Comparison of ENCODE assay signal across 1 cellular context in the genomic region with DNA sequence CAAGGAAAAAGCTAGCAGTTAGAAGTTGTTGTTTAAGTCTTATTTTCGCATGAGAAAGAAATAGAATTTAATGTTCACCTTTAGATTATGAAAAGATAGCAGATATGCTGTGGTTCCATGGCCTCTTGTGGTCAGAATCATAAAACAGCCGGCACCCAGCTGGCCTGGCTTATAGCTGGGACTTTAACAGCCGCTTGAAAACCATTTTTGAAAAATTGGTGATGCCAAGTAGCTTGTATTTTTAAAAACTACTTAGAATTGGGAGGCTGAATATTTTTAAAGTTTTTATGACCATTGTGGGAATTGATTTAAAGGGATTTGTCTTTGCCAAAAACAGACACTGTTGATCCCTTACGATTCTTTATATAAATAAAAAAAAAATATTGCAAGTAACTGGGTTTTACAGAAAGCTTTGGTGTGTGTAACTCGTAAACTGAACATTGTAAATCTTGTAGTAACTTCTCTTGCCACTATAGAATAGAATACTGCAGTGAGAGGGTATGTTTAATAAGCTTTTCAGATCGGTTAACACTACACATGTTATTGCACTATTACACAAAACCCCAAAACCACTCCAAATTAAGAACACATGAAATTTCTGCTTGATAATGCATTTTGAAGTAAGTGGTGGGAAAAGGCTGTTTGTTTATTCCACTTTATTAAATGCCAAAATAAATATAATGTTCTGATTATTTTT.
TF ChIP-seq lines count a peak whose summit lies in the region.

No MANE protein-coding gene starts in this region.

TF ChIP-seq in GM23338, 12 proteins besides CTCF, POLR2A, EP300 and RAD21:
- TF ChIP-seq JUNB (IDR thresholded peaks at IDR 0.05; ENCODE audit: unreplicated experiment), result no peak
- no peak for TF ChIP-seq STAT1 (IDR thresholded peaks at IDR 0.05; ENCODE audit: unreplicated experiment)
- no peak for TF ChIP-seq NANOG (IDR thresholded peaks at IDR 0.05; ENCODE audit: borderline replicate concordance)
- TF ChIP-seq, protein P1, sequence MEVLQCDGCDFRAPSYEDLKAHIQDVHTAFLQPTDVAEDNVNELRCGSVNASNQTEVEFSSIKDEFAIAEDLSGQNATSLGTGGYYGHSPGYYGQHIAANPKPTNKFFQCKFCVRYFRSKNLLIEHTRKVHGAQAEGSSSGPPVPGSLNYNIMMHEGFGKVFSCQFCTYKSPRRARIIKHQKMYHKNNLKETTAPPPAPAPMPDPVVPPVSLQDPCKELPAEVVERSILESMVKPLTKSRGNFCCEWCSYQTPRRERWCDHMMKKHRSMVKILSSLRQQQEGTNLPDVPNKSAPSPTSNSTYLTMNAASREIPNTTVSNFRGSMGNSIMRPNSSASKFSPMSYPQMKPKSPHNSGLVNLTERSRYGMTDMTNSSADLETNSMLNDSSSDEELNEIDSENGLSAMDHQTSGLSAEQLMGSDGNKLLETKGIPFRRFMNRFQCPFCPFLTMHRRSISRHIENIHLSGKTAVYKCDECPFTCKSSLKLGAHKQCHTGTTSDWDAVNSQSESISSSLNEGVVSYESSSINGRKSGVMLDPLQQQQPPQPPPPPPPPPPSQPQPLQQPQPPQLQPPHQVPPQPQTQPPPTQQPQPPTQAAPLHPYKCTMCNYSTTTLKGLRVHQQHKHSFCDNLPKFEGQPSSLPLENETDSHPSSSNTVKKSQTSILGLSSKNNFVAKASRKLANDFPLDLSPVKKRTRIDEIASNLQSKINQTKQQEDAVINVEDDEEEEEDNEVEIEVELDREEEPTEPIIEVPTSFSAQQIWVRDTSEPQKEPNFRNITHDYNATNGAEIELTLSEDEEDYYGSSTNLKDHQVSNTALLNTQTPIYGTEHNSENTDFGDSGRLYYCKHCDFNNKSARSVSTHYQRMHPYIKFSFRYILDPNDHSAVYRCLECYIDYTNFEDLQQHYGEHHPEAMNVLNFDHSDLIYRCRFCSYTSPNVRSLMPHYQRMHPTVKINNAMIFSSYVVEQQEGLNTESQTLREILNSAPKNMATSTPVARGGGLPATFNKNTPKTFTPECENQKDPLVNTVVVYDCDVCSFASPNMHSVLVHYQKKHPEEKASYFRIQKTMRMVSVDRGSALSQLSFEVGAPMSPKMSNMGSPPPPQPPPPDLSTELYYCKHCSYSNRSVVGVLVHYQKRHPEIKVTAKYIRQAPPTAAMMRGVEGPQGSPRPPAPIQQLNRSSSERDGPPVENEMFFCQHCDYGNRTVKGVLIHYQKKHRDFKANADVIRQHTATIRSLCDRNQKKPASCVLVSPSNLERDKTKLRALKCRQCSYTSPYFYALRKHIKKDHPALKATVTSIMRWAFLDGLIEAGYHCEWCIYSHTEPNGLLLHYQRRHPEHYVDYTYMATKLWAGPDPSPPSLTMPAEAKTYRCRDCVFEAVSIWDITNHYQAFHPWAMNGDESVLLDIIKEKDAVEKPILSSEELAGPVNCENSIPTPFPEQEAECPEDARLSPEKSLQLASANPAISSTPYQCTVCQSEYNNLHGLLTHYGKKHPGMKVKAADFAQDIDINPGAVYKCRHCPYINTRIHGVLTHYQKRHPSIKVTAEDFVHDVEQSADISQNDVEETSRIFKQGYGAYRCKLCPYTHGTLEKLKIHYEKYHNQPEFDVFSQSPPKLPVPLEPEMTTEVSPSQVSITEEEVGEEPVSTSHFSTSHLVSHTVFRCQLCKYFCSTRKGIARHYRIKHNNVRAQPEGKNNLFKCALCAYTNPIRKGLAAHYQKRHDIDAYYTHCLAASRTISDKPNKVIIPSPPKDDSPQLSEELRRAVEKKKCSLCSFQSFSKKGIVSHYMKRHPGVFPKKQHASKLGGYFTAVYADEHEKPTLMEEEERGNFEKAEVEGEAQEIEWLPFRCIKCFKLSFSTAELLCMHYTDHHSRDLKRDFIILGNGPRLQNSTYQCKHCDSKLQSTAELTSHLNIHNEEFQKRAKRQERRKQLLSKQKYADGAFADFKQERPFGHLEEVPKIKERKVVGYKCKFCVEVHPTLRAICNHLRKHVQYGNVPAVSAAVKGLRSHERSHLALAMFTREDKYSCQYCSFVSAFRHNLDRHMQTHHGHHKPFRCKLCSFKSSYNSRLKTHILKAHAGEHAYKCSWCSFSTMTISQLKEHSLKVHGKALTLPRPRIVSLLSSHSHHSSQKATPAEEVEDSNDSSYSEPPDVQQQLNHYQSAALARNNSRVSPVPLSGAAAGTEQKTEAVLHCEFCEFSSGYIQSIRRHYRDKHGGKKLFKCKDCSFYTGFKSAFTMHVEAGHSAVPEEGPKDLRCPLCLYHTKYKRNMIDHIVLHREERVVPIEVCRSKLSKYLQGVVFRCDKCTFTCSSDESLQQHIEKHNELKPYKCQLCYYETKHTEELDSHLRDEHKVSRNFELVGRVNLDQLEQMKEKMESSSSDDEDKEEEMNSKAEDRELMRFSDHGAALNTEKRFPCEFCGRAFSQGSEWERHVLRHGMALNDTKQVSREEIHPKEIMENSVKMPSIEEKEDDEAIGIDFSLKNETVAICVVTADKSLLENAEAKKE (CRISPR knock-in tag; IDR thresholded peaks at IDR 0.05), result no peak
- no peak for TF ChIP-seq EZH2phosphoT487 (IDR thresholded peaks at IDR 0.05; ENCODE audit: unreplicated experiment)
- no peak for TF ChIP-seq ZNF114 (CRISPR knock-in tag; IDR thresholded peaks at IDR 0.05)
- no peak for TF ChIP-seq ETS1 (IDR thresholded peaks at IDR 0.05)
- TF ChIP-seq ZNF331 (CRISPR knock-in tag; IDR thresholded peaks at IDR 0.05; ENCODE audit: low read depth), result no peak
- TF ChIP-seq, protein P2, sequence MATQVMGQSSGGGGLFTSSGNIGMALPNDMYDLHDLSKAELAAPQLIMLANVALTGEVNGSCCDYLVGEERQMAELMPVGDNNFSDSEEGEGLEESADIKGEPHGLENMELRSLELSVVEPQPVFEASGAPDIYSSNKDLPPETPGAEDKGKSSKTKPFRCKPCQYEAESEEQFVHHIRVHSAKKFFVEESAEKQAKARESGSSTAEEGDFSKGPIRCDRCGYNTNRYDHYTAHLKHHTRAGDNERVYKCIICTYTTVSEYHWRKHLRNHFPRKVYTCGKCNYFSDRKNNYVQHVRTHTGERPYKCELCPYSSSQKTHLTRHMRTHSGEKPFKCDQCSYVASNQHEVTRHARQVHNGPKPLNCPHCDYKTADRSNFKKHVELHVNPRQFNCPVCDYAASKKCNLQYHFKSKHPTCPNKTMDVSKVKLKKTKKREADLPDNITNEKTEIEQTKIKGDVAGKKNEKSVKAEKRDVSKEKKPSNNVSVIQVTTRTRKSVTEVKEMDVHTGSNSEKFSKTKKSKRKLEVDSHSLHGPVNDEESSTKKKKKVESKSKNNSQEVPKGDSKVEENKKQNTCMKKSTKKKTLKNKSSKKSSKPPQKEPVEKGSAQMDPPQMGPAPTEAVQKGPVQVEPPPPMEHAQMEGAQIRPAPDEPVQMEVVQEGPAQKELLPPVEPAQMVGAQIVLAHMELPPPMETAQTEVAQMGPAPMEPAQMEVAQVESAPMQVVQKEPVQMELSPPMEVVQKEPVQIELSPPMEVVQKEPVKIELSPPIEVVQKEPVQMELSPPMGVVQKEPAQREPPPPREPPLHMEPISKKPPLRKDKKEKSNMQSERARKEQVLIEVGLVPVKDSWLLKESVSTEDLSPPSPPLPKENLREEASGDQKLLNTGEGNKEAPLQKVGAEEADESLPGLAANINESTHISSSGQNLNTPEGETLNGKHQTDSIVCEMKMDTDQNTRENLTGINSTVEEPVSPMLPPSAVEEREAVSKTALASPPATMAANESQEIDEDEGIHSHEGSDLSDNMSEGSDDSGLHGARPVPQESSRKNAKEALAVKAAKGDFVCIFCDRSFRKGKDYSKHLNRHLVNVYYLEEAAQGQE (IDR thresholded peaks at IDR 0.05; ENCODE audit: unreplicated experiment), result no peak
- no peak for TF ChIP-seq EZH2 (IDR thresholded peaks at IDR 0.05; ENCODE audit: low read depth, unreplicated experiment)
- TF ChIP-seq CREB1 (CRISPR knock-in tag; IDR thresholded peaks at IDR 0.05; ENCODE audit: low read depth), result no peak
